In the genomic region with DNA sequence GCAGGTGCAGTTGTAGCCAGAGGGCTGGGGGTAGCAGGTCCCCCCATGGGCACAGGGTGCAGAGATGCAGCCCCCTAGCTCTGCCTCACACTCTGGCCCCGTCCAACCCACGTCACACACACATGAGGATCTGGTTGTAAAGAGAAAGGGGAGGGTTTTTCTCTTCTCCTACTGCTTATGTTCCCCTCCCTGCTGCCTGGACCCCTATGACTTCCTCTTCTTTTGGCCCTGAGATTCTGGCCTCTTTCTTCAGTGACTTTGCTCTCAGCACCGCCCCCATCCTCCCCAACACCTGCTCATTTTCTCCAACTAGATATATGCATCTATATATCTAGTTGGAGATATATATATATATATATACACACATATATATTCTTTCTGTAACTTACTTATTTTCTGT, we compare ENCODE assay signal across 20 cellular contexts.
"Had no signal": no experiment of that assay in that cellular context is flagged by ENCODE, and none has a peak within 500 bp of the region (broad histone marks: within the 10 kb centered on the region; RNA-seq: fewer than 3 reads in every experiment).

No MANE protein-coding gene starts in this region.

- H3K9me3 Mint-ChIP-seq: naive thymus-derived CD4-positive, alpha-beta T cell; nephron progenitor cell had no signal

- FAIRE-seq: frontal cortex had no signal

- H3K27ac Mint-ChIP-seq: nephron progenitor cell had no signal

- DNase-seq: cortex of kidney; dorsolateral prefrontal cortex; effector CD8-positive, alpha-beta T cell; heart left ventricle; hippocampal formation; left colon; left ventricle myocardium superior; mesendoderm; naive thymus-derived CD4-positive, alpha-beta T cell; nephron progenitor cell; psoas muscle; stimulated activated CD4-positive, alpha-beta T cell treated with anti-CD3 and anti-CD28 coated beads, Interleukin-2, amount 100 ng/mL, for 24 hours; stimulated activated CD4-positive, alpha-beta T cell treated with anti-CD3 and anti-CD28 coated beads, Interleukin-4, amount 100 ng/mL, for 4 hours; stimulated activated naive CD4-positive, alpha-beta T cell; stomach; substantia nigra; transverse colon had no signal

- H3K4me1 Mint-ChIP-seq: nephron progenitor cell had no signal

- H3K4me3 Mint-ChIP-seq: naive thymus-derived CD4-positive, alpha-beta T cell; nephron progenitor cell had no signal

- ATAC-seq: esophagus mucosa; left colon; left ventricle myocardium superior; naive thymus-derived CD4-positive, alpha-beta T cell; psoas muscle; sciatic nerve had no signal

- H3K36me3 Mint-ChIP-seq: naive thymus-derived CD4-positive, alpha-beta T cell had no signal
